10 cellular contexts compared by ENCODE assay signal in genomic region chr4:71777891-71778290, GRCh38. TPM values are rescaled to one million over a fixed set of nuclear protein-coding genes. Genes with fewer than 3 reads are reported as not detected.
"Had no signal": no experiment of that assay in that cellular context is flagged by ENCODE, and none has a peak within 500 bp of the region (broad histone marks: within the 10 kb centered on the region; RNA-seq: fewer than 3 reads in every experiment).

No MANE protein-coding gene starts in this region.

- DNase-seq: H7, HFFc6, KBM-7 had no signal

- H3K9ac ChIP-seq: KMS-11 had no signal

- H2AFZ ChIP-seq: GM23338 had no signal

- H3K4me1 ChIP-seq: HAP-1 had no signal

- ATAC-seq: GM23338, HCT116 had no signal

- H3K9me3 ChIP-seq: HAP-1 had no signal

- H3K36me3 ChIP-seq: HAP-1 had no signal

- FAIRE-seq: H1 had no signal

- H3K27ac ChIP-seq: HL-60, KMS-11 had no signal

- H3K4me3 ChIP-seq: GM23338, HAP-1 had no signal

- H3K4me2 ChIP-seq: GM23338, KMS-11 had no signal

RNA-seq across cellular contexts. Expression of gene GC, which starts 6.0 kb away (rescaled TPM):
- total RNA-seq: H7, HFFc6, HT1080 had no signal
